1 cellular context compared by ENCODE assay signal in genomic region chr22:50140615-50141014, GRCh38.
TF ChIP-seq lines count a peak whose summit lies in the region.

No MANE protein-coding gene starts in this region.

TF ChIP-seq in HepG2, 621 proteins besides CTCF, POLR2A, EP300 and RAD21 (continued from another document and continues in another):
- TF ChIP-seq ZNF318 (CRISPR knock-in tag; IDR thresholded peaks at IDR 0.05) (no peak), ZFP82 (CRISPR knock-in tag; IDR thresholded peaks at IDR 0.05; ENCODE audit: borderline replicate concordance) (no peak), ZBTB2 (CRISPR knock-in tag; IDR thresholded peaks at IDR 0.05; ENCODE audit: low read depth) (no peak), ZNF292 (CRISPR knock-in tag; IDR thresholded peaks at IDR 0.05; ENCODE audit: borderline replicate concordance, low read depth) (no peak), THAP8 (CRISPR knock-in tag; IDR thresholded peaks at IDR 0.05; ENCODE audit: borderline replicate concordance) (no peak), THYN1 (CRISPR knock-in tag; IDR thresholded peaks at IDR 0.05; ENCODE audit: borderline replicate concordance, low read depth) (no peak), BHLHE40 (IDR thresholded peaks at IDR 0.05; ENCODE audit: low read length) (0 out of 2 replicates have a peak, but pooled peaks have one; percentile 7), HDAC2 (CRISPR knock-in tag; IDR thresholded peaks at IDR 0.05) (peak; percentile 70; the same call in 1 of the 2 replicates), ZNF232 (CRISPR knock-in tag; IDR thresholded peaks at IDR 0.05; ENCODE audit: borderline replicate concordance) (0 out of 2 replicates have a peak, but pooled peaks have one; percentile 62), ZBTB7A (CRISPR knock-in tag; IDR thresholded peaks at IDR 0.05) (no peak), RBM39 (IDR thresholded peaks at IDR 0.05; ENCODE audit: low read depth, low read length, poor library complexity, severe bottlenecking) (no peak), ZBTB3 (CRISPR knock-in tag; IDR thresholded peaks at IDR 0.05; ENCODE audit: borderline replicate concordance, low read depth) (peak; percentile 92), SSRP1 (CRISPR knock-in tag; IDR thresholded peaks at IDR 0.05) (no peak), ZNF660 (CRISPR knock-in tag; IDR thresholded peaks at IDR 0.05; ENCODE audit: borderline replicate concordance, low read depth) (no peak), ZBTB38 (CRISPR knock-in tag; IDR thresholded peaks at IDR 0.05) (no peak), TFDP1 (CRISPR knock-in tag; IDR thresholded peaks at IDR 0.05; ENCODE audit: borderline replicate concordance) (no peak), KLF13 (CRISPR knock-in tag; IDR thresholded peaks at IDR 0.05) (no peak), PHF20 (CRISPR knock-in tag; IDR thresholded peaks at IDR 0.05) (no peak), POLR2G (IDR thresholded peaks at IDR 0.05; ENCODE audit: low read depth, low read length) (no peak), PBX2 (CRISPR knock-in tag; IDR thresholded peaks at IDR 0.05) (no peak), ZNF564 (CRISPR knock-in tag; IDR thresholded peaks at IDR 0.05) (no peak), CHD4 (IDR thresholded peaks at IDR 0.05; ENCODE audit: borderline replicate concordance, low read length) (0 out of 2 replicates have a peak, but pooled peaks have one; percentile 38), SP2 (CRISPR knock-in tag; IDR thresholded peaks at IDR 0.05) (no peak), XBP1 (CRISPR knock-in tag; IDR thresholded peaks at IDR 0.05) (no peak), ZNF772 (CRISPR knock-in tag; IDR thresholded peaks at IDR 0.05) (no peak), ZNF17 (CRISPR knock-in tag; IDR thresholded peaks at IDR 0.05) (no peak), ZBTB34 (CRISPR knock-in tag; IDR thresholded peaks at IDR 0.05) (no peak), PAF1 (CRISPR knock-in tag; IDR thresholded peaks at IDR 0.05) (no peak)
- TF ChIP-seq, protein P1, sequence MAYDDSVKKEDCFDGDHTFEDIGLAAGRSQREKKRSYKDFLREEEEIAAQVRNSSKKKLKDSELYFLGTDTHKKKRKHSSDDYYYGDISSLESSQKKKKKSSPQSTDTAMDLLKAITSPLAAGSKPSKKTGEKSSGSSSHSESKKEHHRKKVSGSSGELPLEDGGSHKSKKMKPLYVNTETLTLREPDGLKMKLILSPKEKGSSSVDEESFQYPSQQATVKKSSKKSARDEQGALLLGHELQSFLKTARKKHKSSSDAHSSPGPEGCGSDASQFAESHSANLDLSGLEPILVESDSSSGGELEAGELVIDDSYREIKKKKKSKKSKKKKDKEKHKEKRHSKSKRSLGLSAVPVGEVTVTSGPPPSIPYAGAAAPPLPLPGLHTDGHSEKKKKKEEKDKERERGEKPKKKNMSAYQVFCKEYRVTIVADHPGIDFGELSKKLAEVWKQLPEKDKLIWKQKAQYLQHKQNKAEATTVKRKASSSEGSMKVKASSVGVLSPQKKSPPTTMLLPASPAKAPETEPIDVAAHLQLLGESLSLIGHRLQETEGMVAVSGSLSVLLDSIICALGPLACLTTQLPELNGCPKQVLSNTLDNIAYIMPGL (CRISPR knock-in tag; IDR thresholded peaks at IDR 0.05; ENCODE audit: borderline replicate concordance in 1 of 2, low read depth in 1 of 2), result no peak
- TF ChIP-seq, protein P2, sequence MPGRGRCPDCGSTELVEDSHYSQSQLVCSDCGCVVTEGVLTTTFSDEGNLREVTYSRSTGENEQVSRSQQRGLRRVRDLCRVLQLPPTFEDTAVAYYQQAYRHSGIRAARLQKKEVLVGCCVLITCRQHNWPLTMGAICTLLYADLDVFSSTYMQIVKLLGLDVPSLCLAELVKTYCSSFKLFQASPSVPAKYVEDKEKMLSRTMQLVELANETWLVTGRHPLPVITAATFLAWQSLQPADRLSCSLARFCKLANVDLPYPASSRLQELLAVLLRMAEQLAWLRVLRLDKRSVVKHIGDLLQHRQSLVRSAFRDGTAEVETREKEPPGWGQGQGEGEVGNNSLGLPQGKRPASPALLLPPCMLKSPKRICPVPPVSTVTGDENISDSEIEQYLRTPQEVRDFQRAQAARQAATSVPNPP (CRISPR knock-in tag; IDR thresholded peaks at IDR 0.05), result no peak
- TF ChIP-seq, protein P3, sequence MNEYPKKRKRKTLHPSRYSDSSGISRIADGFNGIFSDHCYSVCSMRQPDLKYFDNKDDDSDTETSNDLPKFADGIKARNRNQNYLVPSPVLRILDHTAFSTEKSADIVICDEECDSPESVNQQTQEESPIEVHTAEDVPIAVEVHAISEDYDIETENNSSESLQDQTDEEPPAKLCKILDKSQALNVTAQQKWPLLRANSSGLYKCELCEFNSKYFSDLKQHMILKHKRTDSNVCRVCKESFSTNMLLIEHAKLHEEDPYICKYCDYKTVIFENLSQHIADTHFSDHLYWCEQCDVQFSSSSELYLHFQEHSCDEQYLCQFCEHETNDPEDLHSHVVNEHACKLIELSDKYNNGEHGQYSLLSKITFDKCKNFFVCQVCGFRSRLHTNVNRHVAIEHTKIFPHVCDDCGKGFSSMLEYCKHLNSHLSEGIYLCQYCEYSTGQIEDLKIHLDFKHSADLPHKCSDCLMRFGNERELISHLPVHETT (CRISPR knock-in tag; conservative IDR thresholded peaks at IDR 0.05), result no peak
